ENCODE assay signal across 30 cellular contexts in the genomic region with DNA sequence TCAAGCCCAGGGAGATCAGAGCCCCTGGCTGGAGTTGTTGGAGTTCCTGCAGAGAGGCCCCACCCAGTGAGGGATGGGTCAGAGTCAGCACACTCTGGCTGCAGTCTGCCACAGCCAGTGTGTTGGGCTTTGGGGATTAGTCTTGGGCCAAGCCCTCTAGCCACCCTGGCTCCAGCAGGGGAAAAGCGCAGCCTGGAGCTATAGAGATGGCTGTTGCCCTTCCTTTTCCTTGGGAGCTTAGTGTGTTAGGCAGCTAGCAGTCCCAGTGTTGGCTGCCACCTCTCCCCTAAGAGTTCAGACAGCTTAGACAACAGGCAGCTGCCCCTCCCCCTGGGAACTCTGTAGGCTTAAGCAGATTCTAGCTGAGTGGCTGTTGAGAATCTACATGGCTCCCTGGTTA. TPM values are rescaled to one million over a fixed set of nuclear protein-coding genes. Genes with fewer than 3 reads are reported as not detected.
"Had no signal": no experiment of that assay in that cellular context is flagged by ENCODE, and none has a peak within 500 bp of the region (broad histone marks: within the 10 kb centered on the region; RNA-seq: fewer than 3 reads in every experiment).

No MANE protein-coding gene starts in this region.

- H3K27me3 ChIP-seq: ascending aorta, breast epithelium, cardiac muscle cell, dorsolateral prefrontal cortex, gastroesophageal sphincter had no signal

- H3K4me1 ChIP-seq: ascending aorta, breast epithelium, esophagus squamous epithelium had no signal

- DNase-seq: activated CD4-positive, alpha-beta memory T cell treated with anti-CD3 and anti-CD28 coated beads, Interleukin-2, amount 10 ng/mL, durations not matched to agents 7 days and 5 days; activated CD4-positive, alpha-beta T cell treated with anti-CD3 and anti-CD28 coated beads for 36 hours; activated CD4-positive, alpha-beta T cell treated with anti-CD3 and anti-CD28 coated beads, Interleukin-2, amount 10 ng/mL, durations not matched to agents 24 days and 14 days; activated CD4-positive, alpha-beta T cell treated with anti-CD3 and anti-CD28 coated beads, Interleukin-2, amount 50 U/mL, for 4 hours; activated CD4-positive, CD25-positive, alpha-beta regulatory T cell; activated CD4-positive, CD25-positive, alpha-beta regulatory T cell treated with anti-CD3 and anti-CD28 coated beads, Interleukin-2, amount 50 U/mL, for 72 hours; activated CD8-positive, alpha-beta memory T cell treated with anti-CD3 and anti-CD28 coated beads, Interleukin-2, amount 50 U/mL, for 48 hours; activated gamma-delta T cell; activated naive CD4-positive, alpha-beta T cell; activated naive CD4-positive, alpha-beta T cell treated with anti-CD3 and anti-CD28 coated beads, Interleukin-2, amount 10 ng/mL, durations not matched to agents 7 days and 5 days; activated naive CD8-positive, alpha-beta T cell treated with anti-CD3 and anti-CD28 coated beads, Interleukin-2, amount 10 ng/mL, durations not matched to agents 7 days and 5 days; activated T-cell treated with anti-CD3 and anti-CD28 coated beads for 4 hours; activated T-cell treated with anti-CD3 and anti-CD28 coated beads, Interleukin-2, amount 50 U/mL, for 24 hours; activated T-cell treated with anti-CD3 and anti-CD28 coated beads, Interleukin-2, amount 50 U/mL, for 72 hours; dorsolateral prefrontal cortex; effector CD4-positive, alpha-beta T cell; esophagus squamous epithelium; foreskin melanocyte; T-helper 1 cell; T-helper 17 cell; T1000 had no signal

- H3K27ac ChIP-seq: ascending aorta, breast epithelium, cardiac muscle cell, coronary artery, dorsolateral prefrontal cortex, epithelial cell of prostate, esophagus squamous epithelium, gastroesophageal sphincter had no signal

- H3K4me3 ChIP-seq: ascending aorta, breast epithelium, cardiac muscle cell, coronary artery, dorsolateral prefrontal cortex, esophagus squamous epithelium, gastroesophageal sphincter had no signal

- H3K36me3 ChIP-seq: ascending aorta, breast epithelium, cardiac muscle cell, esophagus squamous epithelium, gastroesophageal sphincter had no signal

- ATAC-seq: activated CD4-positive, alpha-beta T cell treated with anti-CD3 and anti-CD28 coated beads for 36 hours; activated naive CD4-positive, alpha-beta T cell treated with anti-CD3 and anti-CD28 coated beads, Interleukin-2, amount 50 U/mL, for 72 hours; activated T-cell treated with anti-CD3 and anti-CD28 coated beads, Interleukin-2, amount 50 U/mL, for 72 hours; gastroesophageal sphincter; T-helper 17 cell had no signal

- H3K9me3 ChIP-seq: ascending aorta, breast epithelium, esophagus squamous epithelium, gastroesophageal sphincter had no signal

RNA-seq across cellular contexts. Expression of a gene that starts 45.1 kb away (rescaled TPM):
- total RNA-seq: activated CD4-positive, alpha-beta memory T cell treated with anti-CD3 and anti-CD28 coated beads, Interleukin-2, amount 10 ng/mL, durations not matched to agents 7 days and 5 days; activated CD4-positive, alpha-beta T cell treated with anti-CD3 and anti-CD28 coated beads for 36 hours; activated CD4-positive, alpha-beta T cell treated with anti-CD3 and anti-CD28 coated beads, Interleukin-2, amount 10 ng/mL, durations not matched to agents 24 days and 14 days; activated naive CD4-positive, alpha-beta T cell treated with anti-CD3 and anti-CD28 coated beads, Interleukin-2, amount 50 U/mL, for 72 hours; activated naive CD8-positive, alpha-beta T cell treated with anti-CD3 and anti-CD28 coated beads, Interleukin-2, amount 10 ng/mL, durations not matched to agents 7 days and 5 days; activated T-cell treated with anti-CD3 and anti-CD28 coated beads, Interleukin-2, amount 50 U/mL, for 72 hours; cardiac muscle cell; endothelial cell of umbilical vein; glomerular endothelial cell; T-helper 17 cell had no signal
- polyA plus RNA-seq: cardiac muscle cell, endothelial cell of umbilical vein had no signal
